Comparison of ENCODE assay signal across 22 cellular contexts in the genomic region with DNA sequence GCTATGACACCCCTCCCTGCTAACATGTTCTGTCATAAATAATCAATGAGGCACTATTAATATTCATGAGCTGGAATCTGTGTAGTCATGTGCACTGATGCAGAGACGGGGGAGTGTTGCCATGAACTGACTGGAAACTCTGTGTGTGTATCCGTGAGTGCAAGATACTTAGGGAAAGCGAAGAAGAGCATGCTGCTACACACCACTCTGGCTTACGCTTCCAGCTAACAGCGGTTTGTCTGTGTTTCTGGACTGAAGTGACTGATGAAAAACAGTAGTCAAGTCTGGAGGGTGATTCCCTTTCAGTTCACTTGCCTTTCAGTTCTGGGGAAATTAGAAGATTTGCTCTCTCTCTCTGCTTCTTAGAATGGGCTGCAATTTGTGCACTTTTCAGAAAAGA.
DNase-seq lines count a peak whose midpoint lies in the region; ATAC-seq, FAIRE-seq and TF ChIP-seq lines count a peak whose summit lies in the region.
"Had no signal": no experiment of that assay in that cellular context is flagged by ENCODE, and none has a peak within 500 bp of the region (broad histone marks: within the 10 kb centered on the region; RNA-seq: fewer than 3 reads in every experiment).

No MANE protein-coding gene starts in this region.

- WGBS in ovary, 3 donors: 74 to 81% (median 81%) methylated on average over 5 of the region's 5 CpGs

- FAIRE-seq in endothelial cell of umbilical vein (lab: Jason Lieb, UNC): no peak
- FAIRE-seq: K562, keratinocyte had no signal

- H2AFZ ChIP-seq in endothelial cell of umbilical vein (ENCODE audit: low read depth, low read length): peak overlapping the region; percentile 13
- H2AFZ ChIP-seq in neural progenitor cell (replicated peaks): peak overlapping the region; percentile 64
- H2AFZ ChIP-seq: parathyroid adenoma had no signal

- no peak overlapping the region for H3K27ac ChIP-seq in endothelial cell of umbilical vein (ENCODE audit: insufficient read depth, low read depth, low read length)
- no peak overlapping the region for H3K27ac ChIP-seq in neural progenitor cell
- no peak overlapping the region for H3K27ac ChIP-seq in ovary
- H3K27ac ChIP-seq: heart right ventricle, HL-60, parathyroid adenoma, spleen, uterus, VCaP had no signal

- no peaks in the 10 kb centered on the region for H3K27me3 ChIP-seq in endothelial cell of umbilical vein (ENCODE audit: control insufficient read depth in 2 of 2, insufficient read depth in 2 of 2, low read length in 2 of 2)
- no peaks in the 10 kb centered on the region for H3K27me3 ChIP-seq in neural progenitor cell
- H3K27me3 ChIP-seq in ovary: no peaks in the 10 kb centered on the region
- H3K27me3 ChIP-seq: spleen, uterus had no signal

- no peaks in the 10 kb centered on the region for H3K36me3 Mint-ChIP-seq in neural progenitor cell
- H3K36me3 Mint-ChIP-seq: stimulated activated naive B cell treated with anti-CD40 and anti-IgM and Interleukin-4, amounts not matched to agents 10 μg/mL and 1 μg/mL and 100 μg/mL, for 72 hours had no signal

- POLR2A ChIA-PET in endothelial cell of umbilical vein (lab: Charles Lee): no interaction called here

- H3K79me2 ChIP-seq in endothelial cell of umbilical vein (ENCODE audit: control insufficient read depth, insufficient read depth, low read length) (no peaks in the 10 kb centered on the region), neural progenitor cell (ENCODE audit: low read depth) (no peaks in the 10 kb centered on the region)
- H3K79me2 ChIP-seq: parathyroid adenoma had no signal

- H3K36me3 ChIP-seq in endothelial cell of umbilical vein (ENCODE audit: control insufficient read depth in 2 of 2, extremely low read depth in 1 of 2, insufficient read depth in 2 of 2, low read length in 2 of 2) (no peaks in the 10 kb centered on the region), neural progenitor cell (no peaks in the 10 kb centered on the region), ovary (no peaks in the 10 kb centered on the region)
- H3K36me3 ChIP-seq: heart right ventricle, spleen, uterus had no signal

- intact Hi-C loops in endothelial cell of umbilical vein (cut with micrococcal nuclease): no loop called here
- intact Hi-C loops in ovary (cut with DNase I): no loop called here

- H4K20me1 ChIP-seq in endothelial cell of umbilical vein (replicated peaks; ENCODE audit: control insufficient read depth, extremely low read depth, insufficient read depth, low read length): no peaks in the 10 kb centered on the region
- H4K20me1 ChIP-seq in neural progenitor cell (ENCODE audit: low read depth): no peaks in the 10 kb centered on the region

- peak overlapping the region; percentile 44 for H3K4me3 Mint-ChIP-seq in neural progenitor cell
- H3K4me3 Mint-ChIP-seq: activated CD8-positive, alpha-beta T cell treated with anti-CD3 and anti-CD28 coated beads for 36 hours; activated T-helper 1 cell treated with anti-CD3 and anti-CD28 coated beads, Interleukin-12 subunit alpha, Interleukin-12 subunit beta, Interleukin-2, Interleukin-4 antibody, amounts not matched to agents 30 ng/mL and 10 ng/mL and 1 ng/mL, durations not matched to agents 14 hours and 24 hours and 36 hours; stimulated activated naive B cell treated with anti-CD40 and anti-IgM and Interleukin-4, amounts not matched to agents 10 μg/mL and 1 μg/mL and 100 μg/mL, for 72 hours had no signal

- H3K4me2 ChIP-seq in endothelial cell of umbilical vein (ENCODE audit: insufficient read depth, low read length) (no peak overlapping the region), neural progenitor cell (no peak overlapping the region)

- TF ChIP-seq EP300 in ovary (IDR thresholded peaks at IDR 0.05): no peak

- peak overlapping the region; percentile 48 for H3K27ac Mint-ChIP-seq in neural progenitor cell
- H3K27ac Mint-ChIP-seq: activated CD8-positive, alpha-beta T cell treated with anti-CD3 and anti-CD28 coated beads for 36 hours; activated T-helper 1 cell treated with anti-CD3 and anti-CD28 coated beads, Interleukin-12 subunit alpha, Interleukin-12 subunit beta, Interleukin-2, Interleukin-4 antibody, amounts not matched to agents 30 ng/mL and 10 ng/mL and 1 ng/mL, durations not matched to agents 14 hours and 24 hours and 36 hours; stimulated activated naive B cell treated with anti-CD40 and anti-IgM and Interleukin-4, amounts not matched to agents 10 μg/mL and 1 μg/mL and 100 μg/mL, for 72 hours had no signal

- in situ Hi-C loops in G401 (cut with HindIII; ENCODE audit: low sequenced_read_pairs): no loop called here

- H3K4me1 ChIP-seq in endothelial cell of umbilical vein (ENCODE audit: control insufficient read depth, extremely low read depth, insufficient read depth, low read length) (no peaks in the 10 kb centered on the region), neural progenitor cell (peaks cover 14% of the 10 kb centered on the region), ovary (ENCODE audit: insufficient read depth) (no peaks in the 10 kb centered on the region)
- H3K4me1 ChIP-seq: heart right ventricle, parathyroid adenoma, uterus had no signal

- peaks cover 26% of the 10 kb centered on the region for H3K4me1 Mint-ChIP-seq in neural progenitor cell

- CTCF ChIA-PET in endothelial cell of umbilical vein (lab: Charles Lee): interaction anchor here (1.5 kb wide), 1 partner anchor 226 kb away, joined by 5 read pairs; no protein-coding TSS in a partner anchor

- H3K9me3 ChIP-seq in endothelial cell of umbilical vein (replicated peaks; ENCODE audit: control insufficient read depth, insufficient read depth, low read length): no peaks in the 10 kb centered on the region
- H3K9me3 ChIP-seq in neural progenitor cell (ENCODE audit: low read depth): no peaks in the 10 kb centered on the region
- H3K9me3 ChIP-seq in ovary: no peaks in the 10 kb centered on the region
- H3K9me3 ChIP-seq: heart right ventricle, spleen, uterus had no signal

- TF ChIP-seq CTCF in endothelial cell of umbilical vein (IDR thresholded peaks at IDR 0.05; ENCODE audit: extremely low read depth in 1 of 2, insufficient read depth in 1 of 2, low read depth in 1 of 2, low read length in 2 of 2) (no peak), neural progenitor cell (IDR thresholded peaks at IDR 0.05) (no peak), ovary (IDR thresholded peaks at IDR 0.05) (no peak)

- no peak for ATAC-seq in HG03520 (IDR thresholded peaks at IDR 0.05; ENCODE audit: unreplicated experiment)
- ATAC-seq in GM18519 (IDR thresholded peaks at IDR 0.05; ENCODE audit: low FRiP score, unreplicated experiment): no peak
- ATAC-seq: activated CD8-positive, alpha-beta T cell treated with anti-CD3 and anti-CD28 coated beads for 36 hours; heart right ventricle; K562; Panc1; stimulated activated naive B cell treated with anti-CD40 and anti-IgM and Interleukin-4, amounts not matched to agents 10 μg/mL and 1 μg/mL and 100 μg/mL, for 72 hours had no signal

- H3K4me3 ChIP-seq in endothelial cell of umbilical vein (replicated peaks in 1 of 3; ENCODE audit: insufficient read depth in 1 of 3, low read depth in 1 of 3, low read length in 3 of 3) (no peak overlapping the region), neural progenitor cell (no peak overlapping the region), ovary (no peak overlapping the region)
- H3K4me3 ChIP-seq: heart right ventricle, K562, spleen, uterus had no signal

- H3F3A ChIP-seq in neural progenitor cell (ENCODE audit: low read depth): no peaks in the 10 kb centered on the region

- no peaks in the 10 kb centered on the region for H3K9me3 Mint-ChIP-seq in neural progenitor cell
- H3K9me3 Mint-ChIP-seq: activated CD8-positive, alpha-beta T cell treated with anti-CD3 and anti-CD28 coated beads for 36 hours; activated T-helper 1 cell treated with anti-CD3 and anti-CD28 coated beads, Interleukin-12 subunit alpha, Interleukin-12 subunit beta, Interleukin-2, Interleukin-4 antibody, amounts not matched to agents 30 ng/mL and 10 ng/mL and 1 ng/mL, durations not matched to agents 14 hours and 24 hours and 36 hours; stimulated activated naive B cell treated with anti-CD40 and anti-IgM and Interleukin-4, amounts not matched to agents 10 μg/mL and 1 μg/mL and 100 μg/mL, for 72 hours had no signal

- no peaks in the 10 kb centered on the region for H3K9me1 ChIP-seq in endothelial cell of umbilical vein (replicated peaks; ENCODE audit: control insufficient read depth, extremely low read depth, insufficient read depth, low read length)

- H3K9ac ChIP-seq in endothelial cell of umbilical vein (replicated peaks; ENCODE audit: extremely low read depth, insufficient read depth, low read length) (no peak overlapping the region), neural progenitor cell (no peak overlapping the region)
- H3K9ac ChIP-seq: parathyroid adenoma had no signal

- dilution Hi-C loops in endothelial cell of umbilical vein (cut with MboI; ENCODE audit: extremely low pct_ligation_motif_present, low sequenced_read_pairs): no loop called here

- no peaks in the 10 kb centered on the region for H3K27me3 Mint-ChIP-seq in neural progenitor cell (ENCODE audit: insufficient read depth, low read depth)
- H3K27me3 Mint-ChIP-seq: activated CD8-positive, alpha-beta T cell treated with anti-CD3 and anti-CD28 coated beads for 36 hours; stimulated activated naive B cell treated with anti-CD40 and anti-IgM and Interleukin-4, amounts not matched to agents 10 μg/mL and 1 μg/mL and 100 μg/mL, for 72 hours had no signal

- DNase-seq in G401 (ENCODE audit: low spot score) (peak; percentile 19), NCI-H82 treated with DMSO at 0.1 percent for 48 hours (lab: John Stamatoyannopoulos, UW; ENCODE audit: unreplicated experiment) (peak; percentile 15), endothelial cell of umbilical vein (ENCODE audit: low read depth, low spot score) (no peak), neural progenitor cell (ENCODE audit: low spot score) (no peak), ovary (no peak), glomerular visceral epithelial cell (ENCODE audit: extremely low spot score) (no peak)
- DNase-seq: activated CD8-positive, alpha-beta T cell treated with anti-CD3 and anti-CD28 coated beads for 36 hours; cortex of kidney; heart right ventricle; NCI-H1417 treated with DMSO at 0.1 percent for 48 hours; spleen; stimulated activated naive B cell treated with anti-CD40 and anti-IgM and Interleukin-4, amounts not matched to agents 10 μg/mL and 1 μg/mL and 100 μg/mL, for 72 hours; uterus had no signal

- TF ChIP-seq POLR2A in endothelial cell of umbilical vein (IDR thresholded peaks at IDR 0.05; ENCODE audit: low read depth, low read length): no peak
- TF ChIP-seq POLR2A in ovary (IDR thresholded peaks at IDR 0.05): no peak

- no TSS peak for BruUV-seq in endothelial cell of umbilical vein (replicated peaks; lab: Mats Ljungman, UMichigan)

TF ChIP-seq in endothelial cell of umbilical vein, 7 proteins besides CTCF, POLR2A, EP300 and RAD21 (continues in another document):
- TF ChIP-seq MAX (IDR thresholded peaks at IDR 0.05; ENCODE audit: insufficient read depth, insufficient read length): no peak
- no peak for TF ChIP-seq GATA2 (IDR thresholded peaks at IDR 0.05; ENCODE audit: insufficient read depth, insufficient read length, low read depth, low read length)
- no peak for TF ChIP-seq MYC (IDR thresholded peaks at IDR 0.05; ENCODE audit: low read depth, low read length)
- TF ChIP-seq FOS (IDR thresholded peaks at IDR 0.05; ENCODE audit: borderline replicate concordance, insufficient read depth, low read length): no peak

Comparison
In these comparisons a context has a peak if more than half of its experiments do, and no peak if none do; other contexts are left out.
1. DNase-seq: peak in G401 (single experiment) and NCI-H82 treated with DMSO at 0.1 percent for 48 hours (single experiment); none in endothelial cell of umbilical vein (single experiment), neural progenitor cell (single experiment), ovary (0 of 5) and glomerular visceral epithelial cell (single experiment).